9 cellular contexts compared by ENCODE assay signal in genomic region chr18:60082282-60082681, GRCh38.
"Had no signal": no experiment of that assay in that cellular context is flagged by ENCODE, and none has a peak within 500 bp of the region (broad histone marks: within the 10 kb centered on the region; RNA-seq: fewer than 3 reads in every experiment).

No MANE protein-coding gene starts in this region.

- DNase-seq: GM23248, GOT3, HFFc6, IMR-90, Karpas-422, KG1 had no signal

- H3K27ac ChIP-seq: GM23248 had no signal

- H3K9ac ChIP-seq: GM23248 had no signal

- H2AFZ ChIP-seq: GM23248 had no signal

- H3K36me3 ChIP-seq: HAP-1 had no signal

- H3K4me1 ChIP-seq: HAP-1 had no signal

- H3K9me3 ChIP-seq: HAP-1 had no signal

- ATAC-seq: HCT116, K562 had no signal

- H3K4me3 ChIP-seq: GM23248, HAP-1, K562 had no signal
